ENCODE assay signal across 26 cellular contexts in genomic region chr2:147083661-147084060, GRCh38.
"Had no signal": no experiment of that assay in that cellular context is flagged by ENCODE, and none has a peak within 500 bp of the region (broad histone marks: within the 10 kb centered on the region; RNA-seq: fewer than 3 reads in every experiment).

No MANE protein-coding gene starts in this region.

- H3K9me3 ChIP-seq: esophagus muscularis mucosa, heart right ventricle, mucosa of descending colon, neutrophil, spleen, suprapubic skin, transverse colon, upper lobe of right lung, uterus had no signal

- H3K9me3 Mint-ChIP-seq: naive B cell; natural killer cell treated with Interleukin-12 subunit alpha and Interleukin-12 subunit beta and Interleukin-15 and Interleukin-18, amount 100 ng/mL, for 72 hours; neural crest cell; stimulated activated naive B cell treated with anti-CD40 and anti-IgM and Interleukin-4, amounts not matched to agents 10 μg/mL and 1 μg/mL and 100 μg/mL, for 72 hours; stimulated activated naive CD8-positive, alpha-beta T cell treated with anti-CD3 and anti-CD28 coated beads, Interleukin-15, Interleukin-2, amounts not matched to agents 100 ng/mL and 50 ng/mL, for 24 hours had no signal

- H3K79me2 ChIP-seq: parathyroid adenoma had no signal

- H3K27ac ChIP-seq: coronary artery, neutrophil, parathyroid adenoma, skin epidermis, spleen, suprapubic skin, transverse colon, upper lobe of right lung, uterus had no signal

- H2AFZ ChIP-seq: parathyroid adenoma had no signal

- H3K27me3 ChIP-seq: esophagus muscularis mucosa, heart right ventricle, neutrophil, spleen, suprapubic skin, transverse colon, upper lobe of right lung, uterus had no signal

- H3K36me3 ChIP-seq: esophagus muscularis mucosa, heart right ventricle, neutrophil, spleen, suprapubic skin, transverse colon, upper lobe of right lung, uterus had no signal

- H3K9ac ChIP-seq: parathyroid adenoma had no signal

- H3K36me3 Mint-ChIP-seq: mesothelial cell of epicardium; naive B cell; natural killer cell treated with Interleukin-12 subunit alpha and Interleukin-12 subunit beta and Interleukin-15 and Interleukin-18, amount 100 ng/mL, for 72 hours; stimulated activated naive B cell treated with anti-CD40 and anti-IgM and Interleukin-4, amounts not matched to agents 10 μg/mL and 1 μg/mL and 100 μg/mL, for 72 hours had no signal

- H3K27ac Mint-ChIP-seq: mesothelial cell of epicardium; naive B cell; natural killer cell treated with Interleukin-12 subunit alpha and Interleukin-12 subunit beta and Interleukin-15 and Interleukin-18, amount 100 ng/mL, for 72 hours; progenitor cell of endocrine pancreas; stimulated activated naive B cell treated with anti-CD40 and anti-IgM and Interleukin-4, amounts not matched to agents 10 μg/mL and 1 μg/mL and 100 μg/mL, for 72 hours; stimulated activated naive CD8-positive, alpha-beta T cell treated with anti-CD3 and anti-CD28 coated beads, Interleukin-15, Interleukin-2, amounts not matched to agents 100 ng/mL and 50 ng/mL, for 24 hours had no signal

- H3K4me3 Mint-ChIP-seq: mesothelial cell of epicardium; naive B cell; natural killer cell treated with Interleukin-12 subunit alpha and Interleukin-12 subunit beta and Interleukin-15 and Interleukin-18, amount 100 ng/mL, for 72 hours; neural crest cell; stimulated activated naive B cell treated with anti-CD40 and anti-IgM and Interleukin-4, amounts not matched to agents 10 μg/mL and 1 μg/mL and 100 μg/mL, for 72 hours; stimulated activated naive CD8-positive, alpha-beta T cell treated with anti-CD3 and anti-CD28 coated beads, Interleukin-15, Interleukin-2, amounts not matched to agents 100 ng/mL and 50 ng/mL, for 24 hours had no signal

- H3K4me1 Mint-ChIP-seq: naive B cell; stimulated activated naive B cell treated with anti-CD40 and anti-IgM and Interleukin-4, amounts not matched to agents 10 μg/mL and 1 μg/mL and 100 μg/mL, for 72 hours had no signal

- DNase-seq: dermis blood vessel endothelial cell; effector memory CD4-positive, alpha-beta T cell; foreskin melanocyte; heart right ventricle; left cardiac atrium; mesenchymal stem cell; mucosa of descending colon; naive B cell; right cardiac atrium; spleen; stimulated activated naive B cell treated with anti-CD40 and anti-IgM and Interleukin-4, amounts not matched to agents 10 μg/mL and 1 μg/mL and 100 μg/mL, for 72 hours; transverse colon; upper lobe of right lung; uterus had no signal

- H3K4me3 ChIP-seq: coronary artery, esophagus muscularis mucosa, heart right ventricle, lung, mucosa of descending colon, skin epidermis, spleen, suprapubic skin, transverse colon, upper lobe of right lung, uterus had no signal

- ATAC-seq: natural killer cell treated with Interleukin-12 subunit alpha and Interleukin-12 subunit beta and Interleukin-15 and Interleukin-18, amount 100 ng/mL, for 72 hours had no signal

- H3K4me1 ChIP-seq: parathyroid adenoma, transverse colon, upper lobe of right lung, uterus had no signal

- H3K27me3 Mint-ChIP-seq: progenitor cell of endocrine pancreas; stimulated activated naive B cell treated with anti-CD40 and anti-IgM and Interleukin-4, amounts not matched to agents 10 μg/mL and 1 μg/mL and 100 μg/mL, for 72 hours; stimulated activated naive CD8-positive, alpha-beta T cell treated with anti-CD3 and anti-CD28 coated beads, Interleukin-15, Interleukin-2, amounts not matched to agents 100 ng/mL and 50 ng/mL, for 24 hours had no signal
